ENCODE assay signal across 23 cellular contexts in genomic region chr3:10363935-10364334, GRCh38. TPM values are rescaled to one million over a fixed set of nuclear protein-coding genes. Genes with fewer than 3 reads are reported as not detected.
A peak's percentile ranks its signal among the peaks of the same experiment; 100 is the strongest.
DNase-seq lines count a peak whose midpoint lies in the region; TF ChIP-seq lines count a peak whose summit lies in the region.
"Had no signal": no experiment of that assay in that cellular context is flagged by ENCODE, and none has a peak within 500 bp of the region (broad histone marks: within the 10 kb centered on the region; RNA-seq: fewer than 3 reads in every experiment).

No MANE protein-coding gene starts in this region.

- no peak overlapping the region for H3K4me3 ChIP-seq in fibroblast of villous mesenchyme (ENCODE audit: low read depth, low read length)
- H3K4me3 ChIP-seq: gastroesophageal sphincter, left lung, MG63, tibial artery had no signal

- peak; percentile 44 for DNase-seq in activated CD4-positive, alpha-beta T cell treated with anti-CD3 and anti-CD28 coated beads for 48 hours
- DNase-seq in activated CD4-positive, alpha-beta T cell treated with anti-CD3 and anti-CD28 coated beads, Interleukin-2, amount 50 U/mL, for 4 hours, result no peak
- peak; percentile 40 for DNase-seq in stimulated activated CD4-positive, alpha-beta T cell treated with anti-CD3 and anti-CD28 coated beads, Interleukin-15, amount 100 ng/mL, for 24 hours
- DNase-seq in stimulated activated CD4-positive, alpha-beta T cell treated with anti-CD3 and anti-CD28 coated beads, Interleukin-4, amount 100 ng/mL, for 4 hours, result no peak
- DNase-seq in fibroblast of villous mesenchyme (ENCODE audit: low read depth), result peak; percentile 23
- DNase-seq in NCI-H1694 (lab: John Stamatoyannopoulos, UW), result no peak
- no peak for DNase-seq in NOMO-1 treated with dmso at 0.1 percent for 144 hours (lab: John Stamatoyannopoulos, UW; ENCODE audit: unreplicated experiment)
- no peak for DNase-seq in SK-N-DZ (ENCODE audit: low spot score)
- DNase-seq: CD4-positive, CD25-positive, alpha-beta regulatory T cell; dermis blood vessel endothelial cell; DND-41; HCEC 1CT; hippocampal formation; left lung; MG63; NCI-H1417; NCI-H2081 treated with DMSO at 0.1 percent for 48 hours; NCI-H226; NCI-H748 treated with DMSO at 0.1 percent for 48 hours; right cardiac atrium; stimulated activated naive CD4-positive, alpha-beta T cell treated with Interleukin-2 at 50 U/mL for 16 hours; tibial artery had no signal

- no peak for TF ChIP-seq CTCF in fibroblast of villous mesenchyme (IDR thresholded peaks at IDR 0.05; ENCODE audit: insufficient read depth, low read depth, low read length)

RNA-seq across cellular contexts. Expression of gene SEC13, which starts 43.0 kb away (rescaled TPM):
- 292 and 306 TPM in 2 replicates for total RNA-seq in fibroblast of villous mesenchyme
- polyA plus RNA-seq in SK-N-DZ (2014; cell fraction: cytosol; rRNA removed), result 162 and 174 TPM in 2 replicates
- 140 and 149 TPM in 2 replicates for polyA plus RNA-seq in SK-N-DZ (2014; cell fraction: nucleus; rRNA removed)

Comparison
In these comparisons a context has a peak if more than half of its experiments do, and no peak if none do; other contexts are left out.
1. DNase-seq: peak in activated CD4-positive, alpha-beta T cell treated with anti-CD3 and anti-CD28 coated beads for 48 hours (single experiment), stimulated activated CD4-positive, alpha-beta T cell treated with anti-CD3 and anti-CD28 coated beads, Interleukin-15, amount 100 ng/mL, for 24 hours (single experiment) and fibroblast of villous mesenchyme (single experiment); none in activated CD4-positive, alpha-beta T cell treated with anti-CD3 and anti-CD28 coated beads, Interleukin-2, amount 50 U/mL, for 4 hours (0 of 2), stimulated activated CD4-positive, alpha-beta T cell treated with anti-CD3 and anti-CD28 coated beads, Interleukin-4, amount 100 ng/mL, for 4 hours (0 of 2), NCI-H1694 (single experiment), NOMO-1 treated with dmso at 0.1 percent for 144 hours (single experiment) and SK-N-DZ (single experiment).